ENCODE assay signal across 9 cellular contexts in genomic region chr15:58331562-58331902, GRCh38.
DNase-seq lines count a peak whose midpoint lies in the region; ATAC-seq, FAIRE-seq and TF ChIP-seq lines count a peak whose summit lies in the region.
"Had no signal": no experiment of that assay in that cellular context is flagged by ENCODE, and none has a peak within 500 bp of the region (broad histone marks: within the 10 kb centered on the region; RNA-seq: fewer than 3 reads in every experiment).

No MANE protein-coding gene starts in this region.

- H3K9ac ChIP-seq in IMR-90 (ENCODE audit: low read depth, low read length): peak overlapping the region; percentile 21; the same call in 1 of the 2 replicates
- no peak overlapping the region for H3K9ac ChIP-seq in mesendoderm (ENCODE audit: low read length)

- no peaks in the 10 kb centered on the region for H3K27me3 ChIP-seq in IMR-90 (ENCODE audit: control insufficient read depth, insufficient read depth, low read length)
- H3K27me3 ChIP-seq in body of pancreas: no peaks in the 10 kb centered on the region
- H3K27me3 ChIP-seq in mesendoderm (ENCODE audit: insufficient read depth, low read length, poor library complexity): no peaks in the 10 kb centered on the region

- peak overlapping the region; percentile 98 for H3K4ac ChIP-seq in IMR-90 (ENCODE audit: low read depth, low read length)
- H3K4ac ChIP-seq in mesendoderm (ENCODE audit: low read depth, low read length): no peak overlapping the region

- H2AK5ac ChIP-seq in IMR-90 (ENCODE audit: low read depth, low read length) (peak overlapping the region; percentile 5; the same call in 1 of the 2 replicates), mesendoderm (ENCODE audit: low read length) (no peak overlapping the region)

- no peak overlapping the region for H2AK9ac ChIP-seq in IMR-90 (replicated peaks; ENCODE audit: low read depth, low read length, poor library complexity)

- FAIRE-seq in A549 (lab: Jason Lieb, UNC): no peak
- FAIRE-seq: colon had no signal

- intact Hi-C loops in IMR-90 (cut with micrococcal nuclease) (loop anchor here (5.0 kb wide), 3 partner anchors 104 to 416 kb away; partner anchors contain the start of gene ADAM10), body of pancreas (cut with DNase I) (no loop called here)

- H2BK15ac ChIP-seq in IMR-90 (ENCODE audit: low read depth, low read length): peak overlapping the region; percentile 63; the same call in 2 of the 3 replicates
- no peak overlapping the region for H2BK15ac ChIP-seq in mesendoderm (replicated peaks; ENCODE audit: low read depth)

- H2BK5ac ChIP-seq in IMR-90 (ENCODE audit: low read depth, low read length, poor library complexity, severe bottlenecking) (peak overlapping the region; percentile 92), mesendoderm (ENCODE audit: low read length) (no peak overlapping the region)

- H2AFZ ChIP-seq in IMR-90 (replicated peaks; ENCODE audit: low read length, poor library complexity): no peak overlapping the region

- ATAC-seq in A549 (peak; percentile 1 to 13; a peak in 5 of 6 replicates), IMR-90 (ENCODE audit: low read depth) (peak; percentile 11), body of pancreas (no peak), GM18502 (IDR thresholded peaks at IDR 0.05; ENCODE audit: poor library complexity, unreplicated experiment) (no peak)

- POLR2A ChIA-PET in A549 (lab: Yijun Ruan, JAX) (interaction anchor here (1.0 to 3.9 kb wide), 10 partner anchors 14 to 440 kb away, joined by 3 to 39 read pairs (median 12); partner anchors contain the start of genes ADAM10 and MINDY2), IMR-90 (lab: Charles Lee; ENCODE audit: unreplicated experiment) (interaction anchor here (0.6 kb wide), 1 partner anchor 291 kb away, joined by 3 read pairs; no protein-coding TSS in a partner anchor)

- H3K36me3 ChIP-seq in IMR-90 (ENCODE audit: control insufficient read depth, insufficient read depth, low read length) (no peaks in the 10 kb centered on the region), body of pancreas (replicated peaks in 1 of 2; ENCODE audit: insufficient read depth in 1 of 2, low read depth in 2 of 2) (no peaks in the 10 kb centered on the region), mesendoderm (ENCODE audit: control insufficient read depth, insufficient read depth, low read length) (no peaks in the 10 kb centered on the region)

- H2BK120ac ChIP-seq in IMR-90 (ENCODE audit: low read depth, low read length): peak overlapping the region; percentile 96
- no peak overlapping the region for H2BK120ac ChIP-seq in mesendoderm (ENCODE audit: low read depth, low read length)

- H4K8ac ChIP-seq in IMR-90 (ENCODE audit: low read depth in 2 of 2, low read length in 2 of 2): peak overlapping the region; percentile 95 to 98
- H4K8ac ChIP-seq in mesendoderm (ENCODE audit: low read depth, low read length): no peak overlapping the region

- H3K4me1 ChIP-seq in A549: peaks cover 41% of the 10 kb centered on the region
- H3K4me1 ChIP-seq in IMR-90 (ENCODE audit: control insufficient read depth, insufficient read depth, low read length): peaks cover 25% of the 10 kb centered on the region
- peaks cover 40% of the 10 kb centered on the region for H3K4me1 ChIP-seq in body of pancreas
- H3K4me1 ChIP-seq in mesendoderm (ENCODE audit: control insufficient read depth, low read depth, low read length): peaks cover 16% of the 10 kb centered on the region

- H4K91ac ChIP-seq in IMR-90 (ENCODE audit: insufficient read depth, low read depth, low read length): peak overlapping the region; percentile 98

- no peaks in the 10 kb centered on the region for H4K20me1 ChIP-seq in IMR-90 (ENCODE audit: insufficient read depth, low read length)

- BruUV-seq in IMR-90 (replicated peaks; lab: Mats Ljungman, UMichigan): TSS peak; percentile 58

- H4K5ac ChIP-seq in IMR-90 (ENCODE audit: low read depth, low read length) (peak overlapping the region; percentile 29), mesendoderm (ENCODE audit: low read length) (peak overlapping the region; percentile 43)

- H2BK20ac ChIP-seq in IMR-90 (ENCODE audit: low read depth, low read length): peak overlapping the region; percentile 98

- CTCF ChIA-PET in A549 (lab: Yijun Ruan, JAX): interaction anchor here (0.6 to 2.1 kb wide), 10 partner anchors 21 to 442 kb away, joined by 3 to 15 read pairs (median 4); partner anchors contain the start of gene MINDY2
- CTCF ChIA-PET in IMR-90 (lab: Yijun Ruan, JAX): interaction anchor here (1.5 kb wide), 1 partner anchor 17 kb away, joined by 4 read pairs; no protein-coding TSS in a partner anchor

- peak overlapping the region; percentile 85 for H3K56ac ChIP-seq in IMR-90 (ENCODE audit: extremely low read depth, insufficient read depth, low read length)
- peak overlapping the region; percentile 26 for H3K56ac ChIP-seq in mesendoderm (ENCODE audit: low read length)

- H3K4me2 ChIP-seq in A549: peak overlapping the region; percentile 78
- H3K4me2 ChIP-seq in IMR-90 (ENCODE audit: low read depth, low read length): peak overlapping the region; percentile 46
- H3K4me2 ChIP-seq in mesendoderm (ENCODE audit: low read length): no peak overlapping the region

- H3K23ac ChIP-seq in IMR-90 (ENCODE audit: low read depth, low read length) (peak overlapping the region; percentile 88), mesendoderm (ENCODE audit: low read length) (no peak overlapping the region)

- H3K27ac ChIP-seq in A549: peak overlapping the region; percentile 92
- peak overlapping the region; percentile 93 for H3K27ac ChIP-seq in IMR-90 (ENCODE audit: insufficient read depth, low read length)
- peak overlapping the region; percentile 74 to 89 (median 78) for H3K27ac ChIP-seq in body of pancreas
- H3K27ac ChIP-seq in mesendoderm (ENCODE audit: low read depth, low read length): peak overlapping the region; percentile 74

- dilution Hi-C loops in IMR-90 (cut with HindIII; ENCODE audit: low sequenced_read_pairs, unreplicated experiment): no loop called here

- H3K14ac ChIP-seq in IMR-90 (replicated peaks; ENCODE audit: low read depth, low read length): peak overlapping the region; percentile 88

- no peak for TF ChIP-seq RAD21 in A549 (conservative IDR thresholded peaks at IDR 0.05 in 1 of 2, IDR thresholded peaks at IDR 0.05 in 1 of 2)
- no peak for TF ChIP-seq RAD21 in IMR-90 (IDR thresholded peaks at IDR 0.05; ENCODE audit: low read length)

- H3K9me3 ChIP-seq in A549 (peaks cover 21% of the 10 kb centered on the region), IMR-90 (ENCODE audit: control insufficient read depth, insufficient read depth, low read length) (peaks cover 4% of the 10 kb centered on the region; the same call in 1 of the 2 replicates), body of pancreas (no peaks in the 10 kb centered on the region)

- H3K9me1 ChIP-seq in IMR-90 (ENCODE audit: insufficient read depth, low read length): peaks cover 16% of the 10 kb centered on the region

- DNase-seq in A549 (ENCODE audit: low read depth in 1 of 2, low spot score in 1 of 2): no peak
- no peak for DNase-seq in IMR-90
- no peak for DNase-seq in body of pancreas
- DNase-seq in mesendoderm: no peak
- DNase-seq in NCI-H82 (lab: John Stamatoyannopoulos, UW): no peak
- DNase-seq in NCI-H2227 (lab: John Stamatoyannopoulos, UW; ENCODE audit: unreplicated experiment): no peak
- DNase-seq in MV-4-11 (lab: John Stamatoyannopoulos, UW): no peak

- H3K79me1 ChIP-seq in IMR-90 (ENCODE audit: low read depth in 1 of 2, low read length in 2 of 2): peaks cover 0 to 10% of the 10 kb centered on the region in 2 experiments; a peak in 3 of 4 replicates
- no peaks in the 10 kb centered on the region for H3K79me1 ChIP-seq in mesendoderm (ENCODE audit: low read length)

- no peak for TF ChIP-seq EP300 in A549 (IDR thresholded peaks at IDR 0.05)

- H3K79me2 ChIP-seq in mesendoderm (ENCODE audit: control insufficient read depth, insufficient read depth, low read length): no peaks in the 10 kb centered on the region

- no peak for TF ChIP-seq CTCF in A549 (IDR thresholded peaks at IDR 0.05)
- TF ChIP-seq CTCF in IMR-90 (conservative IDR thresholded peaks at IDR 0.05; ENCODE audit: low read depth, low read length): no peak
- TF ChIP-seq CTCF in body of pancreas (IDR thresholded peaks at IDR 0.05): no peak

- H3K18ac ChIP-seq in IMR-90 (ENCODE audit: low read depth, low read length) (peak overlapping the region; percentile 63), mesendoderm (ENCODE audit: low read length) (no peak overlapping the region)

- H3K4me3 ChIP-seq in A549 (0 out of 3 replicates have a peak overlapping the region, but pooled peaks have one; percentile 1), IMR-90 (ENCODE audit: insufficient read depth, low read depth, low read length) (no peak overlapping the region), body of pancreas (no peak overlapping the region), mesendoderm (ENCODE audit: low read length) (no peak overlapping the region)

- 30% methylated on average over 2 of the region's 2 CpGs for WGBS in A549 (ENCODE audit: missing lambda C conversion rate)
- no CpG with 5 or more reads among the region's 2 CpGs for WGBS in IMR-90 (ENCODE audit: extremely low coverage in 2 of 2, insufficient read length in 1 of 2), 2 experiments
- 36 to 41% methylated on average over 2 of the region's 2 CpGs for WGBS in body of pancreas, 2 donors
- no CpG with 5 or more reads among the region's 2 CpGs for WGBS in mesendoderm (ENCODE audit: extremely low coverage, insufficient coverage, low lambda C conversion rate)

- TF ChIP-seq POLR2A in A549 (IDR thresholded peaks at IDR 0.05; ENCODE audit: low read length) (no peak), IMR-90 (IDR thresholded peaks at IDR 0.05; ENCODE audit: low read depth, low read length) (no peak), body of pancreas (IDR thresholded peaks at IDR 0.05) (no peak)

- in situ Hi-C loops in IMR-90 (cut with MboI; ENCODE audit: low sequenced_read_pairs): no loop called here

TF ChIP-seq in A549, 52 proteins besides CTCF, POLR2A, EP300 and RAD21 (continues in another document):
- TF ChIP-seq PHF8 (IDR thresholded peaks at IDR 0.05; ENCODE audit: borderline replicate concordance, low read depth) (no peak), FOSB (CRISPR knock-in tag; IDR thresholded peaks at IDR 0.05) (peak; percentile 33; the same call in 1 of the 2 replicates), SREBF2 (IDR thresholded peaks at IDR 0.05) (no peak), RCOR1 (IDR thresholded peaks at IDR 0.05; ENCODE audit: low read depth, low read length) (no peak), CHD4 (IDR thresholded peaks at IDR 0.05; ENCODE audit: borderline replicate concordance) (no peak)

TF ChIP-seq in IMR-90, 13 proteins besides CTCF, POLR2A, EP300 and RAD21:
- peak; percentile 39 for TF ChIP-seq CEBPB (IDR thresholded peaks at IDR 0.05; ENCODE audit: low read depth, low read length)
- no peak for TF ChIP-seq ELK1 (IDR thresholded peaks at IDR 0.05; ENCODE audit: borderline replicate concordance, low read depth, low read length)

Comparison
In these comparisons a context has a peak if more than half of its experiments do, and no peak if none do; other contexts are left out.
1. ATAC-seq: peak in A549 (2 of 2) and IMR-90 (single experiment); none in body of pancreas (single experiment) and GM18502 (single experiment).
2. Peak in every context shown above with its lines, with median percentiles within 50 percentile points of each other: H3K27ac ChIP-seq.